In genomic region chr12:67593041-67593870, GRCh38 we compare ENCODE assay signal across 1 cellular context.
TF ChIP-seq lines count a peak whose summit lies in the region.

No MANE protein-coding gene starts in this region.

TF ChIP-seq in GM12878, 131 proteins besides CTCF, POLR2A, EP300 and RAD21 (continued from another document):
- TF ChIP-seq, protein P1, sequence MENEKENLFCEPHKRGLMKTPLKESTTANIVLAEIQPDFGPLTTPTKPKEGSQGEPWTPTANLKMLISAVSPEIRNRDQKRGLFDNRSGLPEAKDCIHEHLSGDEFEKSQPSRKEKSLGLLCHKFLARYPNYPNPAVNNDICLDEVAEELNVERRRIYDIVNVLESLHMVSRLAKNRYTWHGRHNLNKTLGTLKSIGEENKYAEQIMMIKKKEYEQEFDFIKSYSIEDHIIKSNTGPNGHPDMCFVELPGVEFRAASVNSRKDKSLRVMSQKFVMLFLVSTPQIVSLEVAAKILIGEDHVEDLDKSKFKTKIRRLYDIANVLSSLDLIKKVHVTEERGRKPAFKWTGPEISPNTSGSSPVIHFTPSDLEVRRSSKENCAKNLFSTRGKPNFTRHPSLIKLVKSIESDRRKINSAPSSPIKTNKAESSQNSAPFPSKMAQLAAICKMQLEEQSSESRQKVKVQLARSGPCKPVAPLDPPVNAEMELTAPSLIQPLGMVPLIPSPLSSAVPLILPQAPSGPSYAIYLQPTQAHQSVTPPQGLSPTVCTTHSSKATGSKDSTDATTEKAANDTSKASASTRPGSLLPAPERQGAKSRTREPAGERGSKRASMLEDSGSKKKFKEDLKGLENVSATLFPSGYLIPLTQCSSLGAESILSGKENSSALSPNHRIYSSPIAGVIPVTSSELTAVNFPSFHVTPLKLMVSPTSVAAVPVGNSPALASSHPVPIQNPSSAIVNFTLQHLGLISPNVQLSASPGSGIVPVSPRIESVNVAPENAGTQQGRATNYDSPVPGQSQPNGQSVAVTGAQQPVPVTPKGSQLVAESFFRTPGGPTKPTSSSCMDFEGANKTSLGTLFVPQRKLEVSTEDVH (IDR thresholded peaks at IDR 0.05; ENCODE audit: low read depth, partially characterized antibody), result no peak
- no peak for TF ChIP-seq PAX5 (IDR thresholded peaks at IDR 0.05; ENCODE audit: borderline replicate concordance, low read depth, low read length)
- no peak for TF ChIP-seq SIN3A (IDR thresholded peaks at IDR 0.05; ENCODE audit: low read depth, low read length)
- TF ChIP-seq SMC3 (IDR thresholded peaks at IDR 0.05; ENCODE audit: borderline replicate concordance, low read length), result no peak
- TF ChIP-seq FOXM1 (IDR thresholded peaks at IDR 0.05; ENCODE audit: low read depth, low read length), result no peak
TF ChIP-seq in GM12878: peak in this region for 0.
